In genomic region chr6:20403080-20403765, GRCh38 we compare ENCODE assay signal across 1 cellular context.
A peak's percentile ranks its signal among the peaks of the same experiment; 100 is the strongest.
TF ChIP-seq lines count a peak whose summit lies in the region.

No MANE protein-coding gene starts in this region.

TF ChIP-seq in HepG2, 621 proteins besides CTCF, POLR2A, EP300 and RAD21 (continued from another document and continues in another):
- no peak for TF ChIP-seq ZNF567 (CRISPR knock-in tag; IDR thresholded peaks at IDR 0.05; ENCODE audit: borderline replicate concordance)
- peak; percentile 48; the same call in 1 of the 2 replicates for TF ChIP-seq IKZF5 (CRISPR knock-in tag; IDR thresholded peaks at IDR 0.05)
- TF ChIP-seq ZNF652 (CRISPR knock-in tag; IDR thresholded peaks at IDR 0.05; ENCODE audit: borderline replicate concordance, low read depth), result no peak
- no peak for TF ChIP-seq ZBTB3 (CRISPR knock-in tag; IDR thresholded peaks at IDR 0.05; ENCODE audit: borderline replicate concordance, low read depth)
- 0 out of 2 replicates have a peak, but pooled peaks have one; percentile 45 for TF ChIP-seq E2F5 (CRISPR knock-in tag; conservative IDR thresholded peaks at IDR 0.05)
- 0 out of 2 replicates have a peak, but pooled peaks have one; percentile 46 for TF ChIP-seq ZNF124 (CRISPR knock-in tag; IDR thresholded peaks at IDR 0.05)
- no peak for TF ChIP-seq ZNF772 (CRISPR knock-in tag; IDR thresholded peaks at IDR 0.05)
- no peak for TF ChIP-seq ZNF24 (IDR thresholded peaks at IDR 0.05)
- TF ChIP-seq ZNF451 (CRISPR knock-in tag; IDR thresholded peaks at IDR 0.05), result no peak
- TF ChIP-seq, protein P1, sequence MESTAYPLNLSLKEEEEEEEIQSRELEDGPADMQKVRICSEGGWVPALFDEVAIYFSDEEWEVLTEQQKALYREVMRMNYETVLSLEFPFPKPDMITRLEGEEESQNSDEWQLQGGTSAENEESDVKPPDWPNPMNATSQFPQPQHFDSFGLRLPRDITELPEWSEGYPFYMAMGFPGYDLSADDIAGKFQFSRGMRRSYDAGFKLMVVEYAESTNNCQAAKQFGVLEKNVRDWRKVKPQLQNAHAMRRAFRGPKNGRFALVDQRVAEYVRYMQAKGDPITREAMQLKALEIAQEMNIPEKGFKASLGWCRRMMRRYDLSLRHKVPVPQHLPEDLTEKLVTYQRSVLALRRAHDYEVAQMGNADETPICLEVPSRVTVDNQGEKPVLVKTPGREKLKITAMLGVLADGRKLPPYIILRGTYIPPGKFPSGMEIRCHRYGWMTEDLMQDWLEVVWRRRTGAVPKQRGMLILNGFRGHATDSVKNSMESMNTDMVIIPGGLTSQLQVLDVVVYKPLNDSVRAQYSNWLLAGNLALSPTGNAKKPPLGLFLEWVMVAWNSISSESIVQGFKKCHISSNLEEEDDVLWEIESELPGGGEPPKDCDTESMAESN (CRISPR knock-in tag; conservative IDR thresholded peaks at IDR 0.05), result peak; percentile 73; the same call in 1 of the 2 replicates
- TF ChIP-seq ZSCAN25 (CRISPR knock-in tag; IDR thresholded peaks at IDR 0.05), result peak; percentile 41; the same call in 1 of the 2 replicates
- peak; percentile 77; the same call in 1 of the 2 replicates for TF ChIP-seq SPEN (CRISPR knock-in tag; IDR thresholded peaks at IDR 0.05; ENCODE audit: low read depth)
- peak; percentile 74; the same call in 1 of the 2 replicates for TF ChIP-seq ATF7-NPFF (CRISPR knock-in tag; IDR thresholded peaks at IDR 0.05; ENCODE audit: low read depth)
- TF ChIP-seq ZBTB46 (CRISPR knock-in tag; IDR thresholded peaks at IDR 0.05; ENCODE audit: borderline replicate concordance), result peak; percentile 54; the same call in 1 of the 2 replicates
- TF ChIP-seq SNRNP70 (IDR thresholded peaks at IDR 0.05; ENCODE audit: low read depth, low read length), result no peak
- peak; percentile 94 for TF ChIP-seq ZC3H13 (CRISPR knock-in tag; IDR thresholded peaks at IDR 0.05)
- peak; percentile 41; the same call in 1 of the 2 replicates for TF ChIP-seq ZNF710 (CRISPR knock-in tag; IDR thresholded peaks at IDR 0.05; ENCODE audit: borderline replicate concordance)
- TF ChIP-seq, protein P2, sequence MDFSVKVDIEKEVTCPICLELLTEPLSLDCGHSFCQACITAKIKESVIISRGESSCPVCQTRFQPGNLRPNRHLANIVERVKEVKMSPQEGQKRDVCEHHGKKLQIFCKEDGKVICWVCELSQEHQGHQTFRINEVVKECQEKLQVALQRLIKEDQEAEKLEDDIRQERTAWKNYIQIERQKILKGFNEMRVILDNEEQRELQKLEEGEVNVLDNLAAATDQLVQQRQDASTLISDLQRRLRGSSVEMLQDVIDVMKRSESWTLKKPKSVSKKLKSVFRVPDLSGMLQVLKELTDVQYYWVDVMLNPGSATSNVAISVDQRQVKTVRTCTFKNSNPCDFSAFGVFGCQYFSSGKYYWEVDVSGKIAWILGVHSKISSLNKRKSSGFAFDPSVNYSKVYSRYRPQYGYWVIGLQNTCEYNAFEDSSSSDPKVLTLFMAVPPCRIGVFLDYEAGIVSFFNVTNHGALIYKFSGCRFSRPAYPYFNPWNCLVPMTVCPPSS (IDR thresholded peaks at IDR 0.05), result no peak
- TF ChIP-seq ZNF605 (CRISPR knock-in tag; IDR thresholded peaks at IDR 0.05), result no peak
- no peak for TF ChIP-seq ZNF33A (CRISPR knock-in tag; IDR thresholded peaks at IDR 0.05; ENCODE audit: borderline replicate concordance)
- no peak for TF ChIP-seq ZBTB40 (IDR thresholded peaks at IDR 0.05)
- TF ChIP-seq ZBTB40 (CRISPR knock-in tag; IDR thresholded peaks at IDR 0.05), result no peak; the same call in 1 of the 2 replicates
- no peak for TF ChIP-seq ATAD3A (CRISPR knock-in tag; IDR thresholded peaks at IDR 0.05)
- 0 out of 2 replicates have a peak, but pooled peaks have one; percentile 55 for TF ChIP-seq SIN3A (IDR thresholded peaks at IDR 0.05; ENCODE audit: borderline replicate concordance, low read depth, low read length)
- TF ChIP-seq, protein P3, sequence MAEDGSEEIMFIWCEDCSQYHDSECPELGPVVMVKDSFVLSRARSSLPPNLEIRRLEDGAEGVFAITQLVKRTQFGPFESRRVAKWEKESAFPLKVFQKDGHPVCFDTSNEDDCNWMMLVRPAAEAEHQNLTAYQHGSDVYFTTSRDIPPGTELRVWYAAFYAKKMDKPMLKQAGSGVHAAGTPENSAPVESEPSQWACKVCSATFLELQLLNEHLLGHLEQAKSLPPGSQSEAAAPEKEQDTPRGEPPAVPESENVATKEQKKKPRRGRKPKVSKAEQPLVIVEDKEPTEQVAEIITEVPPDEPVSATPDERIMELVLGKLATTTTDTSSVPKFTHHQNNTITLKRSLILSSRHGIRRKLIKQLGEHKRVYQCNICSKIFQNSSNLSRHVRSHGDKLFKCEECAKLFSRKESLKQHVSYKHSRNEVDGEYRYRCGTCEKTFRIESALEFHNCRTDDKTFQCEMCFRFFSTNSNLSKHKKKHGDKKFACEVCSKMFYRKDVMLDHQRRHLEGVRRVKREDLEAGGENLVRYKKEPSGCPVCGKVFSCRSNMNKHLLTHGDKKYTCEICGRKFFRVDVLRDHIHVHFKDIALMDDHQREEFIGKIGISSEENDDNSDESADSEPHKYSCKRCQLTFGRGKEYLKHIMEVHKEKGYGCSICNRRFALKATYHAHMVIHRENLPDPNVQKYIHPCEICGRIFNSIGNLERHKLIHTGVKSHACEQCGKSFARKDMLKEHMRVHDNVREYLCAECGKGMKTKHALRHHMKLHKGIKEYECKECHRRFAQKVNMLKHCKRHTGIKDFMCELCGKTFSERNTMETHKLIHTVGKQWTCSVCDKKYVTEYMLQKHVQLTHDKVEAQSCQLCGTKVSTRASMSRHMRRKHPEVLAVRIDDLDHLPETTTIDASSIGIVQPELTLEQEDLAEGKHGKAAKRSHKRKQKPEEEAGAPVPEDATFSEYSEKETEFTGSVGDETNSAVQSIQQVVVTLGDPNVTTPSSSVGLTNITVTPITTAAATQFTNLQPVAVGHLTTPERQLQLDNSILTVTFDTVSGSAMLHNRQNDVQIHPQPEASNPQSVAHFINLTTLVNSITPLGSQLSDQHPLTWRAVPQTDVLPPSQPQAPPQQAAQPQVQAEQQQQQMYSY (CRISPR knock-in tag; IDR thresholded peaks at IDR 0.05), result 0 out of 2 replicates have a peak, but pooled peaks have one; percentile 21
- TF ChIP-seq RBM22 (optimal IDR thresholded peaks at IDR 0.05; ENCODE audit: low read length), result no peak
- no peak for TF ChIP-seq ZNF143 (CRISPR knock-in tag; IDR thresholded peaks at IDR 0.05)
- no peak for TF ChIP-seq ZNF546 (CRISPR knock-in tag; conservative IDR thresholded peaks at IDR 0.05)
- TF ChIP-seq TP53 (CRISPR knock-in tag; conservative IDR thresholded peaks at IDR 0.05), result no peak
- TF ChIP-seq RFX5 (IDR thresholded peaks at IDR 0.05; ENCODE audit: low read depth, low read length), result no peak
- no peak for TF ChIP-seq FOXM1 (CRISPR knock-in tag; IDR thresholded peaks at IDR 0.05)
- no peak; the same call in 1 of the 2 replicates for TF ChIP-seq ZNF704 (CRISPR knock-in tag; IDR thresholded peaks at IDR 0.05; ENCODE audit: borderline replicate concordance)
- TF ChIP-seq ZFX (CRISPR knock-in tag; IDR thresholded peaks at IDR 0.05; ENCODE audit: low read depth), result peak; percentile 89
- TF ChIP-seq ZNF616 (CRISPR knock-in tag; IDR thresholded peaks at IDR 0.05; ENCODE audit: low read depth), result no peak; the same call in 1 of the 2 replicates
